9 cellular contexts compared by ENCODE assay signal in the genomic region with DNA sequence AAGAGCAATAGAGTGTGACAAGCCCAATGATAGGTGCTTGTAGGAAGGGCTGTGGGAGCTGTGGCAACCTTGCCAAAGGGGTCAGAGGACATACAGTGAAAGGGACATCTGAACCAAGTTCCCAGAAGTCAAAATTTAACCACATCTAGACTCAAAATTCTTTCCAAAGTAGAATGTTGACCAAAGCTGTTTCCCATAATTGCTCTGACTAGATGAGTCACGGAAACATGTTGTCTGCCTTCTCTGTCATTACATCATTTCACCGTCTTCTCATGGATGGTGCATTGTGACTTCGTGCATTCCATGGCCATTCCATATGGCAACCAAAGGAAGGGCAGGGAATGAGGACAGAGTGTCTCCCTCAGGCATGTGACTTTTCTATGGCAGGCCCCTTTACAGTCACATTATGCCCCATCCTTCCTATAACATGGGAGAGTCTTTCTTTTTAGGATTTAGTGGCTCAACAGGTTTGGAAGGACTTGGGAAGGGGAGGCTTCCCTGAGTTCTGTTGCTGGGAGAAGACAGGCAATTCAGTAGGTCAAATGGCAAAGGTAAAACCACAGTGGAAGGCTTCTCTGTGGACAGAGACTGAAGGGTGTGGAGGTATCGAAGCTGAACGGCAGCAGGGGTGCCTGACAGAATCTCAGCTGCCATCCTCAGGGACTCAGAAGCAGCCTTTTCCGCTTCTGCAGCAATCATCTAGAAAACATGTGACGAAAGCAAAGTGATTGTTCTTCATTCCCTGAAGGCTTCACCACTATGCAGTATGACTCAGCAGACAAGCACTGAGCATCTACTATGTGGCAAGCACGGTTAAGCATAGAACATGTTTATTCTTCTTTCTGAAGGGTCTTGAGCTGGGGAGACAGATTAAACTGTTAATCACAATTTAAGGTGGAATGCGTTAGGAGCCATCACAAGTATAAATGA. TPM values are rescaled to one million over a fixed set of nuclear protein-coding genes. Genes with fewer than 3 reads are reported as not detected.
DNase-seq lines count a peak whose midpoint lies in the region; ATAC-seq and TF ChIP-seq lines count a peak whose summit lies in the region.
"Had no signal": no experiment of that assay in that cellular context is flagged by ENCODE, and none has a peak within 500 bp of the region (broad histone marks: within the 10 kb centered on the region; RNA-seq: fewer than 3 reads in every experiment).

No MANE protein-coding gene starts in this region.

- no peaks in the 10 kb centered on the region for H3K36me3 ChIP-seq in RWPE2 (ENCODE audit: low read depth)
- H3K36me3 ChIP-seq in vagina: no peaks in the 10 kb centered on the region
- H3K36me3 ChIP-seq: thyroid gland had no signal

- intact Hi-C loops in posterior cingulate gyrus (cut with DNase I): no loop called here
- intact Hi-C loops in vagina (cut with DNase I): no loop called here

- no peaks in the 10 kb centered on the region for H3K9me3 ChIP-seq in RWPE2 (ENCODE audit: severe bottlenecking)
- H3K9me3 ChIP-seq in vagina: no peaks in the 10 kb centered on the region
- H3K9me3 ChIP-seq: thyroid gland had no signal

- ATAC-seq in HG02885 (IDR thresholded peaks at IDR 0.05; ENCODE audit: poor library complexity, unreplicated experiment) (peak; percentile 80), RWPE2 (ENCODE audit: low read depth) (peak; percentile 90), GM21360 (IDR thresholded peaks at IDR 0.05; ENCODE audit: unreplicated experiment) (no peak)

- TF ChIP-seq CTCF in RWPE2 (IDR thresholded peaks at IDR 0.05; ENCODE audit: poor library complexity, severe bottlenecking) (no peak), vagina (IDR thresholded peaks at IDR 0.05) (no peak)

- TF ChIP-seq POLR2A in vagina (IDR thresholded peaks at IDR 0.05): no peak

- no peaks in the 10 kb centered on the region for H3K27me3 ChIP-seq in RWPE2 (ENCODE audit: insufficient read depth, poor library complexity, severe bottlenecking)
- no peaks in the 10 kb centered on the region for H3K27me3 ChIP-seq in vagina
- H3K27me3 ChIP-seq: thyroid gland had no signal

- H3K4me3 ChIP-seq in RWPE2 (ENCODE audit: severe bottlenecking) (no peak overlapping the region), vagina (no peak overlapping the region)
- H3K4me3 ChIP-seq: thyroid gland had no signal

- H3K4me1 ChIP-seq in RWPE2 (ENCODE audit: insufficient read depth, poor library complexity, severe bottlenecking) (no peaks in the 10 kb centered on the region), vagina (no peaks in the 10 kb centered on the region)

- DNase-seq in EL (peak; percentile 77), RWPE2 (ENCODE audit: low spot score) (no peak), foreskin melanocyte (peak; percentile 90), posterior cingulate gyrus (no peak), vagina (ENCODE audit: extremely low spot score in 2 of 2) (no peak)
- no peak for DNase-seq in activated T-cell treated with anti-CD3 and anti-CD28 coated beads, Interleukin-2, amount 50 U/mL, for 48 hours

- no peak overlapping the region for H3K27ac ChIP-seq in RWPE2 (ENCODE audit: poor library complexity, severe bottlenecking)
- no peak overlapping the region for H3K27ac ChIP-seq in vagina
- H3K27ac ChIP-seq: thyroid gland had no signal

RNA-seq across cellular contexts. Expression of gene NPHS2, which starts 24.7 kb away (rescaled TPM):
- not detected for total RNA-seq in vagina
- total RNA-seq: thyroid gland had no signal

RNA-seq across cellular contexts. Expression of gene TDRD5, which starts 40.6 kb away (rescaled TPM):
- total RNA-seq in vagina: not detected

Comparison
In these comparisons a context has a peak if more than half of its experiments do, and no peak if none do; other contexts are left out.
1. DNase-seq: peak in EL (single experiment) and foreskin melanocyte (single experiment); none in RWPE2 (single experiment), posterior cingulate gyrus (0 of 10), vagina (0 of 2) and activated T-cell treated with anti-CD3 and anti-CD28 coated beads, Interleukin-2, amount 50 U/mL, for 48 hours (0 of 2).